Comparison of ENCODE assay signal across 12 cellular contexts in the genomic region with DNA sequence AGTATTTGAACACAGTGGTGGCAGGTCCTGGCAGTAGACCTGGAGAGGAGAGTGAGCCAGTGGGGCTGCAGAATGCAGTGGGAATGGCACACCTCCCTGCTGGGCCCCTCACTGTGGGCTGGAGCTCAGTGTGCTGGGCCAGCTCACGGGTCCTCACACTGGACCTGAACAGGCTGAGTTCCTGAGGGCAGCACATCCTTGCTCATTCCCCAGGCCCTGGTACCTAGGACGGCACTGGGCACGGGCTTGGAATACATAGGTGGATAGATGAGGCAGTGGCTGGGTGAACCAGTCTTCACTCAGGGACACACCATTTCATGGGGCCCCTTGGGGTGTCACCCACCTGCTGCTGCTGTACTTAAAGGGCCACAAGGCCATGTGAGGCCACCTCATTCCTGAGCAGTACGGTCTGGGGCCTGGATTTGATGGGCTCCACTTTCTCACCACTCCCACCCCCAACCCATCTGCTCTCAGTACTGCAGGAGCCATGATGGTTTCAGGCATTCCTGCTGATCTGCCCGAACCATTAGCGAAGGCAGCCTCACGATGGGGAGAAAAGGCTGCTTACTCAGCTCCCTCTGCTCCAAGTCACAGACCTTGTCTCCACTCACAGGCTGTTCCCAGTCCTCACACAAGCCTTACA. TPM values are rescaled to one million over a fixed set of nuclear protein-coding genes. Genes with fewer than 3 reads are reported as not detected.
A peak's percentile ranks its signal among the peaks of the same experiment; 100 is the strongest.
DNase-seq lines count a peak whose midpoint lies in the region; ATAC-seq and TF ChIP-seq lines count a peak whose summit lies in the region.
"Had no signal": no experiment of that assay in that cellular context is flagged by ENCODE, and none has a peak within 500 bp of the region (broad histone marks: within the 10 kb centered on the region; RNA-seq: fewer than 3 reads in every experiment).

No MANE protein-coding gene starts in this region.

- no peaks in the 10 kb centered on the region for H3K27me3 Mint-ChIP-seq in activated naive CD8-positive, alpha-beta T cell treated with anti-CD3 and anti-CD28 coated beads, Interleukin-2, amount 10 ng/mL, durations not matched to agents 7 days and 5 days
- H3K27me3 Mint-ChIP-seq in mesothelial cell of epicardium (ENCODE audit: low read depth), result no peaks in the 10 kb centered on the region
- H3K27me3 Mint-ChIP-seq in activated CD8-positive, alpha-beta memory T cell treated with anti-CD3 and anti-CD28 coated beads, Interleukin-2, amount 10 ng/mL, durations not matched to agents 7 days and 5 days, result no peaks in the 10 kb centered on the region

- peaks cover 15% of the 10 kb centered on the region for H3K4me1 Mint-ChIP-seq in activated naive CD8-positive, alpha-beta T cell treated with anti-CD3 and anti-CD28 coated beads, Interleukin-2, amount 10 ng/mL, durations not matched to agents 7 days and 5 days
- peaks cover 19% of the 10 kb centered on the region for H3K4me1 Mint-ChIP-seq in mesothelial cell of epicardium
- peaks cover 14% of the 10 kb centered on the region for H3K4me1 Mint-ChIP-seq in activated CD8-positive, alpha-beta memory T cell treated with anti-CD3 and anti-CD28 coated beads, Interleukin-2, amount 10 ng/mL, durations not matched to agents 7 days and 5 days

- H3K9me3 Mint-ChIP-seq in activated naive CD8-positive, alpha-beta T cell treated with anti-CD3 and anti-CD28 coated beads, Interleukin-2, amount 10 ng/mL, durations not matched to agents 7 days and 5 days, result no peaks in the 10 kb centered on the region
- H3K9me3 Mint-ChIP-seq in mesothelial cell of epicardium, result no peaks in the 10 kb centered on the region
- no peaks in the 10 kb centered on the region for H3K9me3 Mint-ChIP-seq in activated CD8-positive, alpha-beta memory T cell treated with anti-CD3 and anti-CD28 coated beads, Interleukin-2, amount 10 ng/mL, durations not matched to agents 7 days and 5 days (ENCODE audit: low read depth)

- no peak overlapping the region for H3K4me3 Mint-ChIP-seq in activated naive CD8-positive, alpha-beta T cell treated with anti-CD3 and anti-CD28 coated beads, Interleukin-2, amount 10 ng/mL, durations not matched to agents 7 days and 5 days
- H3K4me3 Mint-ChIP-seq in mesothelial cell of epicardium, result no peak overlapping the region
- H3K4me3 Mint-ChIP-seq in activated CD8-positive, alpha-beta memory T cell treated with anti-CD3 and anti-CD28 coated beads, Interleukin-2, amount 10 ng/mL, durations not matched to agents 7 days and 5 days, result no peak overlapping the region

- CTCF ChIA-PET in activated CD8-positive, alpha-beta memory T cell treated with anti-CD3 and anti-CD28 coated beads, Interleukin-2, amount 10 ng/mL, durations not matched to agents 7 days and 5 days (lab: Charles Lee), result interaction anchor here (1.6 kb wide), 1 partner anchor 19 kb away, joined by 3 read pairs; no protein-coding TSS in a partner anchor

- TF ChIP-seq CTCF in mesothelial cell of epicardium (IDR thresholded peaks at IDR 0.05; ENCODE audit: unreplicated experiment), result no peak

- ATAC-seq in activated naive CD8-positive, alpha-beta T cell treated with anti-CD3 and anti-CD28 coated beads, Interleukin-2, amount 10 ng/mL, durations not matched to agents 7 days and 5 days (ENCODE audit: low read depth), result no peak
- ATAC-seq in activated CD8-positive, alpha-beta memory T cell treated with anti-CD3 and anti-CD28 coated beads, Interleukin-2, amount 10 ng/mL, durations not matched to agents 7 days and 5 days, result no peak
- ATAC-seq: PC-3 had no signal

- peak; percentile 44 for DNase-seq in Ammon's horn (ENCODE audit: low spot score)
- peak; percentile 11 for DNase-seq in HK-2 (ENCODE audit: unreplicated experiment)
- no peak for DNase-seq in activated naive CD8-positive, alpha-beta T cell treated with anti-CD3 and anti-CD28 coated beads, Interleukin-2, amount 10 ng/mL, durations not matched to agents 7 days and 5 days
- no peak for DNase-seq in mesothelial cell of epicardium (ENCODE audit: low spot score in 2 of 2, unreplicated experiment in 2 of 2)
- no peak for DNase-seq in germinal center (ENCODE audit: low spot score)
- no peak for DNase-seq in stimulated activated CD4-positive, alpha-beta T cell treated with anti-CD3 and anti-CD28 coated beads, Interleukin-1b, Interleukin-23, amount 100 ng/mL, for 48 hours
- DNase-seq in NCI-H1436 (lab: John Stamatoyannopoulos, UW), result no peak
- DNase-seq in activated CD8-positive, alpha-beta memory T cell treated with anti-CD3 and anti-CD28 coated beads, Interleukin-2, amount 10 ng/mL, durations not matched to agents 7 days and 5 days, result no peak
- DNase-seq: activated CD4-positive, alpha-beta T cell treated with anti-CD3 and anti-CD28 coated beads for 48 hours; NCI-H187 treated with DMSO at 0.1 percent for 48 hours; PC-3; stimulated activated CD4-positive, alpha-beta T cell treated with anti-CD3 and anti-CD28 coated beads, Interleukin-4, amount 100 ng/mL, for 24 hours had no signal

- H3K36me3 Mint-ChIP-seq in activated naive CD8-positive, alpha-beta T cell treated with anti-CD3 and anti-CD28 coated beads, Interleukin-2, amount 10 ng/mL, durations not matched to agents 7 days and 5 days, result peaks cover 2% of the 10 kb centered on the region
- H3K36me3 Mint-ChIP-seq in mesothelial cell of epicardium, result peaks cover 17% of the 10 kb centered on the region
- H3K36me3 Mint-ChIP-seq in activated CD8-positive, alpha-beta memory T cell treated with anti-CD3 and anti-CD28 coated beads, Interleukin-2, amount 10 ng/mL, durations not matched to agents 7 days and 5 days, result peaks cover 4% of the 10 kb centered on the region

- POLR2A ChIA-PET in activated naive CD8-positive, alpha-beta T cell treated with anti-CD3 and anti-CD28 coated beads, Interleukin-2, amount 10 ng/mL, durations not matched to agents 7 days and 5 days (lab: Charles Lee), result interaction anchor here (1.1 kb wide), 1 partner anchor 13 kb away, joined by 3 read pairs; no protein-coding TSS in a partner anchor

- H3K27ac Mint-ChIP-seq in activated naive CD8-positive, alpha-beta T cell treated with anti-CD3 and anti-CD28 coated beads, Interleukin-2, amount 10 ng/mL, durations not matched to agents 7 days and 5 days, result peak overlapping the region; percentile 24
- peak overlapping the region; percentile 21 for H3K27ac Mint-ChIP-seq in mesothelial cell of epicardium
- no peak overlapping the region for H3K27ac Mint-ChIP-seq in activated CD8-positive, alpha-beta memory T cell treated with anti-CD3 and anti-CD28 coated beads, Interleukin-2, amount 10 ng/mL, durations not matched to agents 7 days and 5 days

RNA-seq across cellular contexts. Expression of gene TMEM177, which starts 4.2 kb away (rescaled TPM):
- 10 to 100 TPM in 1 of 2 experiments, 1 to 10 TPM in 1; 9.0 to 13.1 TPM for total RNA-seq in activated naive CD8-positive, alpha-beta T cell treated with anti-CD3 and anti-CD28 coated beads, Interleukin-2, amount 10 ng/mL, durations not matched to agents 7 days and 5 days
- 15.2 to 15.8 TPM (median 15.7 TPM) in 3 replicates for total RNA-seq in mesothelial cell of epicardium
- total RNA-seq in activated CD8-positive, alpha-beta memory T cell treated with anti-CD3 and anti-CD28 coated beads, Interleukin-2, amount 10 ng/mL, durations not matched to agents 7 days and 5 days, result 10 to 100 TPM; 10.5 to 11.8 TPM

Comparison
In these comparisons a context has a peak if more than half of its experiments do, and no peak if none do; other contexts are left out.
1. DNase-seq: peak in Ammon's horn (single experiment) and HK-2 (single experiment); none in activated naive CD8-positive, alpha-beta T cell treated with anti-CD3 and anti-CD28 coated beads, Interleukin-2, amount 10 ng/mL, durations not matched to agents 7 days and 5 days (single experiment), mesothelial cell of epicardium (0 of 2), germinal center (single experiment), stimulated activated CD4-positive, alpha-beta T cell treated with anti-CD3 and anti-CD28 coated beads, Interleukin-1b, Interleukin-23, amount 100 ng/mL, for 48 hours (single experiment), NCI-H1436 (single experiment) and activated CD8-positive, alpha-beta memory T cell treated with anti-CD3 and anti-CD28 coated beads, Interleukin-2, amount 10 ng/mL, durations not matched to agents 7 days and 5 days (single experiment).